In the genomic region with DNA sequence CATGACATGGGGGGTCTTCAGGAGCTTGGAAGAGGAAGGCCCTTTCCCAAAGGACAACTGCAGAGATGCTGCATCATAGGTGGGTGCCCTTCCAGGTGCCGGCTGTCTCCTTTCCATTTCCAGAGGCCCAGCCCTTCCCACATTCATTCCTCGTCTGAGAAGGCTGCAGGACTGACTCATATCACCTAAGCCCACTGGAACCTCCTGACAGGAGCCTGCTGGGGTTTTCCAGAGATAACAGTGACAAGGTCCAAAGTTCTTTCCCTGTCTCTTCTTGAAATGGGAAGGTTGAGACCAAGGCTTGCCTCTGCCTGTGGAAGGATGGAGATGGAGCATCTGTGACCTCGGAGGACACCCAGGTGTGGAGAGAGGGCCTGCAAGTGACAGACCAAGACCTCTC, we compare ENCODE assay signal across 33 cellular contexts. TPM values are rescaled to one million over a fixed set of nuclear protein-coding genes. Genes with fewer than 3 reads are reported as not detected.
"Had no signal": no experiment of that assay in that cellular context is flagged by ENCODE, and none has a peak within 500 bp of the region (broad histone marks: within the 10 kb centered on the region; RNA-seq: fewer than 3 reads in every experiment).

No MANE protein-coding gene starts in this region.

- H3K27ac ChIP-seq: colonic mucosa, esophagus muscularis mucosa, foreskin keratinocyte, gastroesophageal sphincter, heart left ventricle, lower lobe of right lung, prostate gland, sigmoid colon, spleen, suprapubic skin, transverse colon, upper lobe of right lung, vagina had no signal

- H3K27me3 ChIP-seq: vagina had no signal

- ATAC-seq: foreskin keratinocyte; gastroesophageal sphincter; heart left ventricle; left colon; left ventricle myocardium superior; lower lobe of right lung; natural killer cell treated with Interleukin-12 subunit alpha and Interleukin-12 subunit beta and Interleukin-15 and Interleukin-18, amount 100 ng/mL, for 72 hours; right cardiac atrium; stimulated activated naive B cell treated with anti-CD40 and anti-IgM and Interleukin-4, amounts not matched to agents 10 μg/mL and 1 μg/mL and 100 μg/mL, for 72 hours; upper lobe of right lung had no signal

- H3K36me3 Mint-ChIP-seq: naive B cell; natural killer cell treated with Interleukin-12 subunit alpha and Interleukin-12 subunit beta and Interleukin-15 and Interleukin-18, amount 100 ng/mL, for 72 hours; stimulated activated naive B cell treated with anti-CD40 and anti-IgM and Interleukin-4, amounts not matched to agents 10 μg/mL and 1 μg/mL and 100 μg/mL, for 72 hours had no signal

- H3K9me3 Mint-ChIP-seq: dendritic cell treated with granulocyte-macrophage colony-stimulating factor and Interleukin-4, amounts not matched to agents 40 ng/mL and 50 ng/mL, for 4 days; naive B cell; natural killer cell treated with Interleukin-12 subunit alpha and Interleukin-12 subunit beta and Interleukin-15 and Interleukin-18, amount 100 ng/mL, for 72 hours; neural crest cell; stimulated activated naive B cell treated with anti-CD40 and anti-IgM and Interleukin-4, amounts not matched to agents 10 μg/mL and 1 μg/mL and 100 μg/mL, for 72 hours; stimulated activated naive CD8-positive, alpha-beta T cell treated with anti-CD3 and anti-CD28 coated beads, Interleukin-15, Interleukin-2, amounts not matched to agents 100 ng/mL and 50 ng/mL, for 24 hours had no signal

- H3K27ac Mint-ChIP-seq: dendritic cell treated with granulocyte-macrophage colony-stimulating factor and Interleukin-4, amounts not matched to agents 40 ng/mL and 50 ng/mL, for 4 days; naive B cell; natural killer cell treated with Interleukin-12 subunit alpha and Interleukin-12 subunit beta and Interleukin-15 and Interleukin-18, amount 100 ng/mL, for 72 hours; stimulated activated naive B cell treated with anti-CD40 and anti-IgM and Interleukin-4, amounts not matched to agents 10 μg/mL and 1 μg/mL and 100 μg/mL, for 72 hours; stimulated activated naive CD8-positive, alpha-beta T cell treated with anti-CD3 and anti-CD28 coated beads, Interleukin-15, Interleukin-2, amounts not matched to agents 100 ng/mL and 50 ng/mL, for 24 hours had no signal

- DNase-seq: colonic mucosa; effector memory CD4-positive, alpha-beta T cell; foreskin keratinocyte; heart left ventricle; hippocampal formation; left colon; left ventricle myocardium superior; lower lobe of right lung; naive B cell; sigmoid colon; spleen; stimulated activated naive B cell treated with anti-CD40 and anti-IgM and Interleukin-4, amounts not matched to agents 10 μg/mL and 1 μg/mL and 100 μg/mL, for 72 hours; transverse colon; upper lobe of right lung had no signal

- H3K4me1 ChIP-seq: colonic mucosa, foreskin keratinocyte, prostate gland, suprapubic skin, upper lobe of right lung, vagina had no signal

- FAIRE-seq: endothelial cell of umbilical vein, islet of Langerhans had no signal

- H3K4me3 ChIP-seq: colonic mucosa, esophagus muscularis mucosa, gastroesophageal sphincter, heart left ventricle, lower lobe of right lung, prostate gland, sigmoid colon, spleen, suprapubic skin, transverse colon, upper lobe of right lung, vagina had no signal

- H3K4me3 Mint-ChIP-seq: dendritic cell treated with granulocyte-macrophage colony-stimulating factor and Interleukin-4, amounts not matched to agents 40 ng/mL and 50 ng/mL, for 4 days; naive B cell; natural killer cell treated with Interleukin-12 subunit alpha and Interleukin-12 subunit beta and Interleukin-15 and Interleukin-18, amount 100 ng/mL, for 72 hours; neural crest cell; stimulated activated naive B cell treated with anti-CD40 and anti-IgM and Interleukin-4, amounts not matched to agents 10 μg/mL and 1 μg/mL and 100 μg/mL, for 72 hours; stimulated activated naive CD8-positive, alpha-beta T cell treated with anti-CD3 and anti-CD28 coated beads, Interleukin-15, Interleukin-2, amounts not matched to agents 100 ng/mL and 50 ng/mL, for 24 hours had no signal

RNA-seq across cellular contexts. Expression of gene PRSS56, which starts 3.6 kb away (rescaled TPM):
- total RNA-seq: chondrocyte; colonic mucosa; endothelial cell of umbilical vein; epithelial cell of proximal tubule; esophagus muscularis mucosa; fibroblast of lung; foreskin keratinocyte; gastroesophageal sphincter; kidney epithelial cell; left colon; lower lobe of right lung; mononuclear cell; natural killer cell treated with Interleukin-12 subunit alpha and Interleukin-12 subunit beta and Interleukin-15 and Interleukin-18, amount 100 ng/mL, for 72 hours; osteocyte; prostate gland; renal cortical epithelial cell; sigmoid colon; suprapubic skin; transverse colon; upper lobe of right lung; vagina had no signal
- polyA plus RNA-seq: endothelial cell of umbilical vein, fibroblast of lung, foreskin keratinocyte, sigmoid colon had no signal

RNA-seq across cellular contexts. Expression of gene CHRND, which starts 9.4 kb away (rescaled TPM):
- total RNA-seq: chondrocyte; colonic mucosa; endothelial cell of umbilical vein; epithelial cell of proximal tubule; esophagus muscularis mucosa; fibroblast of lung; foreskin keratinocyte; gastroesophageal sphincter; heart left ventricle; kidney epithelial cell; left colon; left ventricle myocardium superior; lower lobe of right lung; mononuclear cell; natural killer cell treated with Interleukin-12 subunit alpha and Interleukin-12 subunit beta and Interleukin-15 and Interleukin-18, amount 100 ng/mL, for 72 hours; osteocyte; renal cortical epithelial cell; sigmoid colon; suprapubic skin; transverse colon; upper lobe of right lung; vagina had no signal
- polyA plus RNA-seq: endothelial cell of umbilical vein, fibroblast of lung, foreskin keratinocyte, heart left ventricle, sigmoid colon, spleen had no signal

RNA-seq across cellular contexts. Expression of gene CHRNG, which starts 22.9 kb away (rescaled TPM):
- total RNA-seq: chondrocyte; colonic mucosa; endothelial cell of umbilical vein; epithelial cell of proximal tubule; esophagus muscularis mucosa; fibroblast of lung; foreskin keratinocyte; gastroesophageal sphincter; heart left ventricle; kidney epithelial cell; left colon; left ventricle myocardium superior; lower lobe of right lung; mononuclear cell; natural killer cell treated with Interleukin-12 subunit alpha and Interleukin-12 subunit beta and Interleukin-15 and Interleukin-18, amount 100 ng/mL, for 72 hours; neural crest cell; osteocyte; prostate gland; renal cortical epithelial cell; right cardiac atrium; sigmoid colon; spleen; suprapubic skin; transverse colon; upper lobe of right lung; vagina had no signal
- polyA plus RNA-seq: endothelial cell of umbilical vein, fibroblast of lung, foreskin keratinocyte, heart left ventricle, right cardiac atrium, sigmoid colon had no signal

RNA-seq across cellular contexts. Expression of gene ECEL1, which starts 28.9 kb away (rescaled TPM):
- total RNA-seq: endothelial cell of umbilical vein; epithelial cell of proximal tubule; fibroblast of lung; foreskin keratinocyte; left colon; mononuclear cell; natural killer cell treated with Interleukin-12 subunit alpha and Interleukin-12 subunit beta and Interleukin-15 and Interleukin-18, amount 100 ng/mL, for 72 hours; transverse colon; upper lobe of right lung; vagina had no signal
- polyA plus RNA-seq: endothelial cell of umbilical vein, fibroblast of lung, foreskin keratinocyte had no signal
